In the genomic region with DNA sequence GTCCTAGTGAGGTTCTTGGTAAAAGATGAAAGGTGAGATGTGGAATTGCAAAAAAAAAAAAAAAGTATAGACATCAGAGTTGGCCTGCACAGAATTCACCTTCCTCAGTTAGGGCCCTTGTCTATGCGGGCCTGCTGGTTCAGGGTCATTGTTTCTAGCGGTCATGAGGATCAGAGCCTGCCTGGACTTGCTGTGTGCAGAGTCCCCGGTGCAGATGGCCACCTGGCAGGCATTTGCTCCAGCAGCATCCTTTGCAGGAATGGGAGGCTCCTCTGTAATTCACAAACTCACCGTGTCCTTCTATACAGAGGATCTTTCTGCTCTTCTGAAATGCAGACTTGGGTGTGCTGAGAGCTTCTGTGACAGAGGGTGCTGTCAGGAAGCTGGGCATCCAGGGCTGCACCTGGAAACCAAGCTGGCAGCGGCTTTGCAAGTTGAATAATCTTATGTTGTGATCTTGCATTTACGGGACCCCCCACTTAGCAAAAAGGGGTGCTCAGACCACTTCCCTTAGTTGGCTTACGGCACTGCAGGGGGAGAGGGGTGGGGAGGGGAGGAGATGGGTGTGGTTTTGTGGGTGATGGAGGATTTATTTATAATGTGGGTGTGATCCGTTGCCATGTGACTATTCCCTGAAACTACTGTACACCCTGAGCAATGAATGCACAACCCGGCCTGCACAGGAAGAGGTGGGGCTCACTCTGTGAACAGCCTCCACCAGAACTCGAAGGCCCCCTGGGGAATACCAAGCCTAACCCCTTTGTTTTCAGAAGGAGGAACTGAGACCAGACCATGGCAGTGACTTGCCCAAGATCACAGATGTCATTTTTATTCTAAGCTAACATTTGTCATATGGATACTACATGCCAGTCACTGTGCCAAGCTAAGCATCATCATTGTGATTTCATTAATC, we compare ENCODE assay signal across 8 cellular contexts.
DNase-seq lines count a peak whose midpoint lies in the region; ATAC-seq and TF ChIP-seq lines count a peak whose summit lies in the region.

No MANE protein-coding gene starts in this region.

- no peak overlapping the region for H2BK15ac ChIP-seq in mesenchymal stem cell (ENCODE audit: low read depth, poor library complexity, severe bottlenecking)

- no peak overlapping the region for H3K4me2 ChIP-seq in mesenchymal stem cell (ENCODE audit: low read length, poor library complexity, severe bottlenecking)

- no peak for TF ChIP-seq CTCF in HEK293 (tag by site-specific recombination; IDR thresholded peaks at IDR 0.05)
- TF ChIP-seq CTCF in activated CD8-positive, alpha-beta T cell treated with anti-CD3 and anti-CD28 coated beads for 36 hours (IDR thresholded peaks at IDR 0.05) = no peak

- H4K91ac ChIP-seq in mesenchymal stem cell (ENCODE audit: low read length) = no peak overlapping the region

- WGBS in mesenchymal stem cell = 70% methylated on average over 10 of the region's 10 CpGs

- H3K9ac ChIP-seq in mesenchymal stem cell (ENCODE audit: low read length) = no peak overlapping the region

- H3K4me1 Mint-ChIP-seq in activated CD8-positive, alpha-beta T cell treated with anti-CD3 and anti-CD28 coated beads for 36 hours (ENCODE audit: low read depth) = peaks cover 48% of the 10 kb centered on the region

- H3K14ac ChIP-seq in mesenchymal stem cell (ENCODE audit: low read length in 2 of 2) = no peak overlapping the region

- H2AK5ac ChIP-seq in mesenchymal stem cell (ENCODE audit: low read length, severe bottlenecking) = no peak overlapping the region

- H3K36me3 ChIP-seq in HEK293 (ENCODE audit: control insufficient read depth in 2 of 2, insufficient read depth in 1 of 2, low read length in 2 of 2) = no peaks in the 10 kb centered on the region
- no peaks in the 10 kb centered on the region for H3K36me3 ChIP-seq in mesenchymal stem cell (ENCODE audit: control insufficient read depth in 1 of 2, insufficient read depth in 2 of 2, low read depth in 1 of 2, low read length in 2 of 2)

- no peak overlapping the region for H2AFZ ChIP-seq in mesenchymal stem cell (ENCODE audit: low read depth, low read length)

- H3K9me3 Mint-ChIP-seq in activated CD8-positive, alpha-beta T cell treated with anti-CD3 and anti-CD28 coated beads for 36 hours = no peaks in the 10 kb centered on the region

- peaks cover 10% of the 10 kb centered on the region for H3K36me3 Mint-ChIP-seq in activated CD8-positive, alpha-beta T cell treated with anti-CD3 and anti-CD28 coated beads for 36 hours (ENCODE audit: low read depth)

- intact Hi-C loops in activated CD8-positive, alpha-beta T cell treated with anti-CD3 and anti-CD28 coated beads for 36 hours (cut with micrococcal nuclease) = no loop called here

- H3K4me3 Mint-ChIP-seq in activated CD8-positive, alpha-beta T cell treated with anti-CD3 and anti-CD28 coated beads for 36 hours = peak overlapping the region; percentile 22

- peaks cover 12% of the 10 kb centered on the region for H3K4me1 ChIP-seq in HEK293 (ENCODE audit: control insufficient read depth, insufficient read depth, low read length)
- no peaks in the 10 kb centered on the region for H3K4me1 ChIP-seq in mesenchymal stem cell (ENCODE audit: control insufficient read depth, insufficient read depth, low read depth, low read length)

- POLR2A ChIA-PET in HEK293 (lab: Yijun Ruan, JAX) = no interaction called here
- POLR2A ChIA-PET in activated CD8-positive, alpha-beta T cell treated with anti-CD3 and anti-CD28 coated beads for 36 hours (lab: Charles Lee) = interaction anchor here (1.0 to 2.2 kb wide), 6 partner anchors 9 to 174 kb away, joined by 3 to 7 read pairs (median 4); no protein-coding TSS in a partner anchor

- H3K4me3 ChIP-seq in HEK293 (ENCODE audit: low read depth, low read length) (no peak overlapping the region), mesenchymal stem cell (ENCODE audit: insufficient read depth in 1 of 2, low read depth in 1 of 2, low read length in 2 of 2) (no peak overlapping the region)

- H3K27ac ChIP-seq in HEK293 (ENCODE audit: extremely low read depth, low read depth, low read length) = no peak overlapping the region
- H3K27ac ChIP-seq in mesenchymal stem cell (ENCODE audit: low read length, poor library complexity, severe bottlenecking) = no peak overlapping the region

- peaks cover 0 to 19% of the 10 kb centered on the region in 2 experiments for H3K27me3 ChIP-seq in mesenchymal stem cell (ENCODE audit: control insufficient read depth in 1 of 2, insufficient read depth in 1 of 2, low read length in 2 of 2)

- no peak overlapping the region for H3K18ac ChIP-seq in mesenchymal stem cell (ENCODE audit: low read depth in 1 of 2, low read length in 2 of 2)

- no peaks in the 10 kb centered on the region for H3K27me3 Mint-ChIP-seq in activated CD8-positive, alpha-beta T cell treated with anti-CD3 and anti-CD28 coated beads for 36 hours

- no peaks in the 10 kb centered on the region for H3K79me1 ChIP-seq in mesenchymal stem cell (replicated peaks; ENCODE audit: low read length, poor library complexity, severe bottlenecking)

- no peak overlapping the region for H2BK5ac ChIP-seq in mesenchymal stem cell (ENCODE audit: low read depth, low read length, poor library complexity, severe bottlenecking)

- H3K9me3 ChIP-seq in HEK293 (ENCODE audit: control insufficient read depth, insufficient read depth, low read depth, low read length) (no peaks in the 10 kb centered on the region), mesenchymal stem cell (ENCODE audit: control insufficient read depth, low read length) (no peaks in the 10 kb centered on the region)

- CTCF ChIA-PET in HEK293 (lab: Yijun Ruan, JAX) = interaction anchor here (0.6 to 3.3 kb wide), 4 partner anchors 211 to 619 kb away, joined by 3 to 15 read pairs (median 11); no protein-coding TSS in a partner anchor
- CTCF ChIA-PET in activated CD8-positive, alpha-beta T cell treated with anti-CD3 and anti-CD28 coated beads for 36 hours (lab: Charles Lee) = interaction anchor here (0.6 to 21.4 kb wide), 11 partner anchors 9 to 313 kb away, joined by 3 to 312 read pairs (median 3); no protein-coding TSS in a partner anchor

- H3K23ac ChIP-seq in mesenchymal stem cell (ENCODE audit: low read length in 2 of 2) = no peak overlapping the region

- DNase-seq in NAMALWA (ENCODE audit: low spot score) (peak; percentile 99), mesenchymal stem cell (no peak), COLO829 (ENCODE audit: low spot score) (no peak), HuH-7 (ENCODE audit: low spot score) (no peak), NCI-H187 (lab: John Stamatoyannopoulos, UW) (no peak)
- peak; percentile 84 for DNase-seq in activated CD8-positive, alpha-beta T cell treated with anti-CD3 and anti-CD28 coated beads for 36 hours

- no peak overlapping the region for H3K4ac ChIP-seq in mesenchymal stem cell (ENCODE audit: low read depth in 1 of 2, low read length in 2 of 2)

- no peak overlapping the region for H2BK120ac ChIP-seq in mesenchymal stem cell (ENCODE audit: low read depth, low read length)

- peak; percentile 96 for ATAC-seq in GM18517 (IDR thresholded peaks at IDR 0.05; ENCODE audit: unreplicated experiment)
- ATAC-seq in activated CD8-positive, alpha-beta T cell treated with anti-CD3 and anti-CD28 coated beads for 36 hours = peak; percentile 96

- H3K27ac Mint-ChIP-seq in activated CD8-positive, alpha-beta T cell treated with anti-CD3 and anti-CD28 coated beads for 36 hours = peak overlapping the region; percentile 74

- H4K8ac ChIP-seq in mesenchymal stem cell (ENCODE audit: low read length) = peak overlapping the region; percentile 13

- no peak overlapping the region for H2BK12ac ChIP-seq in mesenchymal stem cell (ENCODE audit: low read length in 2 of 2)

TF ChIP-seq in HEK293, 187 proteins besides CTCF, POLR2A, EP300 and RAD21 (continues in another document):
- TF ChIP-seq KLF17 (tag by site-specific recombination; IDR thresholded peaks at IDR 0.05) (peak; percentile 45; the same call in 1 of the 2 replicates), OSR2 (tag by site-specific recombination; IDR thresholded peaks at IDR 0.05) (peak; percentile 21; the same call in 1 of the 2 replicates), ZNF785 (tag by site-specific recombination; IDR thresholded peaks at IDR 0.05) (no peak), HOXD13 (CRISPR knock-in tag; IDR thresholded peaks at IDR 0.05; ENCODE audit: borderline replicate concordance) (no peak), ZIC2 (tag by site-specific recombination; IDR thresholded peaks at IDR 0.05) (no peak), ZSCAN18 (tag by site-specific recombination; IDR thresholded peaks at IDR 0.05) (no peak), ZNF777 (tag by site-specific recombination; IDR thresholded peaks at IDR 0.05; ENCODE audit: borderline replicate concordance) (no peak), ZNF248 (tag by site-specific recombination; IDR thresholded peaks at IDR 0.05) (no peak), SP3 (tag by site-specific recombination; IDR thresholded peaks at IDR 0.05) (0 out of 2 replicates have a peak, but pooled peaks have one; percentile 20), MZF1 (tag by site-specific recombination; IDR thresholded peaks at IDR 0.05; ENCODE audit: borderline replicate concordance) (no peak), KLF9 (tag by site-specific recombination; IDR thresholded peaks at IDR 0.05; ENCODE audit: low read depth) (0 out of 2 replicates have a peak, but pooled peaks have one; percentile 28), ZBTB1 (tag by site-specific recombination; IDR thresholded peaks at IDR 0.05) (no peak)

Comparison
In these comparisons a context has a peak if more than half of its experiments do, and no peak if none do; other contexts are left out.
1. DNase-seq: peak in NAMALWA (single experiment) and activated CD8-positive, alpha-beta T cell treated with anti-CD3 and anti-CD28 coated beads for 36 hours (single experiment); none in mesenchymal stem cell (single experiment), COLO829 (single experiment), HuH-7 (single experiment) and NCI-H187 (0 of 2).